ENCODE assay signal across 3 cellular contexts in genomic region chr7:142768885-142769284, GRCh38. TPM values are rescaled to one million over a fixed set of nuclear protein-coding genes. Genes with fewer than 3 reads are reported as not detected.
"Had no signal": no experiment of that assay in that cellular context is flagged by ENCODE, and none has a peak within 500 bp of the region (broad histone marks: within the 10 kb centered on the region; RNA-seq: fewer than 3 reads in every experiment).

No MANE protein-coding gene starts in this region.

RNA-seq across cellular contexts. Expression of gene PRSS2, which starts 1.9 kb away (rescaled TPM):
- total RNA-seq: HepG2, HT1080, IMR-90 had no signal

RNA-seq across cellular contexts. Expression of gene PRSS1, which starts 19.6 kb away (rescaled TPM):
- total RNA-seq: HepG2, HT1080, IMR-90 had no signal
